Comparison of ENCODE assay signal across 17 cellular contexts in the genomic region with DNA sequence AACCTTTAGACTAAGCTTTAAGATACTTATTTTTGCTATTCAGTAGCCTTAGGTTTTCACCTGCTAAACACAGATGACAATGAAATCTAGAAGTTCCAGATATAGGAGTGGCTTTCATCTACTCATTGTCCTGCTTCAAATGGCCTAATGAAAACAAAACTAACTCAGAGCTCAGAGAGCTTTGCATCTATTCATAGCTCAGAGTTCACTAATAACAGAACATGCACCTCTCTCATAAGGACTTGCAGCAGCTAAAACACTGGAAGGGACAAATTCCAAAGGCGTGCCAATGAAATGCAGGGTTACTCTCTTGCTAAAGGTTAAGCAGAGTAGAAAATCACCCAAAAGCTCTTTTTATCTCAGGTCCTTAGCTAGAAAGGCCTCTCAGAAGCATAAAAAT.
"Had no signal": no experiment of that assay in that cellular context is flagged by ENCODE, and none has a peak within 500 bp of the region (broad histone marks: within the 10 kb centered on the region; RNA-seq: fewer than 3 reads in every experiment).

No MANE protein-coding gene starts in this region.

- H3K27ac ChIP-seq: psoas muscle, sigmoid colon had no signal

- H3K27me3 ChIP-seq: sigmoid colon had no signal

- H3K4me1 ChIP-seq: psoas muscle, sigmoid colon had no signal

- H3K4me1 Mint-ChIP-seq: activated CD4-positive, alpha-beta memory T cell treated with anti-CD3 and anti-CD28 coated beads, Interleukin-2, amount 10 ng/mL, durations not matched to agents 7 days and 5 days; immature natural killer cell; neural crest cell had no signal

- H3K9me3 Mint-ChIP-seq: activated CD4-positive, alpha-beta memory T cell treated with anti-CD3 and anti-CD28 coated beads, Interleukin-2, amount 10 ng/mL, durations not matched to agents 7 days and 5 days; activated naive CD4-positive, alpha-beta T cell treated with anti-CD3 and anti-CD28 coated beads, Interleukin-2, amount 50 U/mL, for 72 hours; activated T-cell treated with anti-CD3 and anti-CD28 coated beads, Interleukin-2, amount 50 U/mL, for 4 hours; immature natural killer cell; neural crest cell had no signal

- ATAC-seq: activated naive CD4-positive, alpha-beta T cell treated with anti-CD3 and anti-CD28 coated beads, Interleukin-2, amount 50 U/mL, for 72 hours; activated T-cell treated with anti-CD3 and anti-CD28 coated beads, Interleukin-2, amount 50 U/mL, for 4 hours; psoas muscle had no signal

- H3K4me3 ChIP-seq: lung, psoas muscle, sigmoid colon had no signal

- H3K4me3 Mint-ChIP-seq: activated CD4-positive, alpha-beta memory T cell treated with anti-CD3 and anti-CD28 coated beads, Interleukin-2, amount 10 ng/mL, durations not matched to agents 7 days and 5 days; activated T-cell treated with anti-CD3 and anti-CD28 coated beads, Interleukin-2, amount 50 U/mL, for 4 hours; immature natural killer cell; neural crest cell had no signal

- FAIRE-seq: endothelial cell of umbilical vein had no signal

- H3K27me3 Mint-ChIP-seq: activated CD4-positive, alpha-beta memory T cell treated with anti-CD3 and anti-CD28 coated beads, Interleukin-2, amount 10 ng/mL, durations not matched to agents 7 days and 5 days had no signal

- H3K9me3 ChIP-seq: psoas muscle, sigmoid colon had no signal

- DNase-seq: activated CD4-positive, alpha-beta memory T cell treated with anti-CD3 and anti-CD28 coated beads, Interleukin-2, amount 10 ng/mL, durations not matched to agents 7 days and 5 days; activated CD4-positive, alpha-beta T cell treated with anti-CD3 and anti-CD28 coated beads for 4 hours; activated effector memory CD4-positive, alpha-beta T cell treated with anti-CD3 and anti-CD28 coated beads, Interleukin-2, amount 50 U/mL, for 16 hours; activated T-cell treated with anti-CD3 and anti-CD28 coated beads, Interleukin-2, amount 50 U/mL, for 4 hours; amniotic stem cell; effector CD8-positive, alpha-beta T cell; immature natural killer cell; midbrain; psoas muscle; sigmoid colon; stimulated activated CD4-positive, alpha-beta T cell treated with anti-CD3 and anti-CD28 coated beads, Interleukin-12 subunit alpha, Interleukin-12 subunit beta, amount 100 ng/mL, for 4 hours; stimulated activated CD4-positive, alpha-beta T cell treated with anti-CD3 and anti-CD28 coated beads, Interleukin-2, amount 100 ng/mL, for 24 hours; T-helper 2 cell had no signal
